ENCODE assay signal across 18 cellular contexts in genomic region chr1:3880429-3881190, GRCh38.
"Had no signal": no experiment of that assay in that cellular context is flagged by ENCODE, and none has a peak within 500 bp of the region (broad histone marks: within the 10 kb centered on the region; RNA-seq: fewer than 3 reads in every experiment).

No MANE protein-coding gene starts in this region.

- H3K27me3 ChIP-seq: esophagus muscularis mucosa, sigmoid colon, testis had no signal

- H3K9me3 ChIP-seq: SK-N-SH, testis had no signal

- H3K4me2 ChIP-seq: SK-N-SH had no signal

- H3K4me1 Mint-ChIP-seq: brain had no signal

- H3K27me3 Mint-ChIP-seq: brain; natural killer cell treated with Interleukin-12 subunit alpha and Interleukin-12 subunit beta and Interleukin-15 and Interleukin-18, amount 100 ng/mL, for 72 hours; stimulated activated naive CD8-positive, alpha-beta T cell treated with anti-CD3 and anti-CD28 coated beads, Interleukin-15, Interleukin-2, amounts not matched to agents 100 ng/mL and 50 ng/mL, for 24 hours had no signal

- DNase-seq: activated CD4-positive, alpha-beta T cell treated with anti-CD3 and anti-CD28 coated beads, Interleukin-2, amount 50 U/mL, for 4 hours; activated CD4-positive, CD25-positive, alpha-beta regulatory T cell treated with anti-CD3 and anti-CD28 coated beads, Interleukin-2, amount 50 U/mL, for 72 hours; activated CD8-positive, alpha-beta memory T cell treated with anti-CD3 and anti-CD28 coated beads, Interleukin-2, amount 50 U/mL, for 4 hours; activated naive CD4-positive, alpha-beta T cell treated with anti-CD3 and anti-CD28 coated beads for 36 hours; activated T-cell treated with anti-CD3 and anti-CD28 coated beads, Interleukin-2, amount 50 U/mL, for 72 hours; amniotic stem cell; glutamatergic neuron; left colon; sigmoid colon; SK-N-SH; stimulated activated CD4-positive, alpha-beta T cell treated with anti-CD3 and anti-CD28 coated beads, Interleukin-12 subunit alpha, Interleukin-12 subunit beta, amount 100 ng/mL, for 4 hours; testis had no signal

- H3K4me3 ChIP-seq: esophagus muscularis mucosa, mucosa of descending colon, psoas muscle, sigmoid colon, testis had no signal

- H3K9me3 Mint-ChIP-seq: activated T-cell treated with anti-CD3 and anti-CD28 coated beads, Interleukin-2, amount 50 U/mL, for 72 hours; natural killer cell treated with Interleukin-12 subunit alpha and Interleukin-12 subunit beta and Interleukin-15 and Interleukin-18, amount 100 ng/mL, for 72 hours; stimulated activated naive CD8-positive, alpha-beta T cell treated with anti-CD3 and anti-CD28 coated beads, Interleukin-15, Interleukin-2, amounts not matched to agents 100 ng/mL and 50 ng/mL, for 24 hours had no signal

- H3K4me3 Mint-ChIP-seq: activated naive CD4-positive, alpha-beta T cell treated with anti-CD3 and anti-CD28 coated beads for 36 hours; activated T-cell treated with anti-CD3 and anti-CD28 coated beads, Interleukin-2, amount 50 U/mL, for 72 hours; brain; natural killer cell treated with Interleukin-12 subunit alpha and Interleukin-12 subunit beta and Interleukin-15 and Interleukin-18, amount 100 ng/mL, for 72 hours; stimulated activated naive CD8-positive, alpha-beta T cell treated with anti-CD3 and anti-CD28 coated beads, Interleukin-15, Interleukin-2, amounts not matched to agents 100 ng/mL and 50 ng/mL, for 24 hours had no signal

- H3K4me1 ChIP-seq: esophagus muscularis mucosa, psoas muscle, sigmoid colon, testis had no signal

- ATAC-seq: left colon, mucosa of descending colon, psoas muscle had no signal

- H3K9ac ChIP-seq: SK-N-SH had no signal

- H3K27ac ChIP-seq: esophagus muscularis mucosa, psoas muscle, sigmoid colon, testis had no signal

- H3K27ac Mint-ChIP-seq: activated naive CD4-positive, alpha-beta T cell treated with anti-CD3 and anti-CD28 coated beads for 36 hours; brain; stimulated activated naive CD8-positive, alpha-beta T cell treated with anti-CD3 and anti-CD28 coated beads, Interleukin-15, Interleukin-2, amounts not matched to agents 100 ng/mL and 50 ng/mL, for 24 hours had no signal
